8 cellular contexts compared by ENCODE assay signal in genomic region chr11:95231126-95231880, GRCh38. TPM values are rescaled to one million over a fixed set of nuclear protein-coding genes. Genes with fewer than 3 reads are reported as not detected.
DNase-seq lines count a peak whose midpoint lies in the region; FAIRE-seq and TF ChIP-seq lines count a peak whose summit lies in the region.

TSS of gene SESN3 (minus strand) at chr11:95231202. CDS start at chr11:95230860, 342 bp downstream.

- H3K27me3 ChIP-seq in neuron (ENCODE audit: insufficient read depth, low read length) = no peaks in the 10 kb centered on the region

- peak within 1 kb of the TSS; percentile 98 for H3K4me3 ChIP-seq in neuron (ENCODE audit: low read length)

- POLR2A ChIA-PET in HEK293T (lab: Yijun Ruan, JAX) = interaction anchor here (0.5 to 2.4 kb wide), 26 partner anchors 8 to 506 kb away, joined by 3 to 19 read pairs (median 4); partner anchors contain the start of genes ENDOD1 and SRSF8

- peak; percentile 98 for DNase-seq in GM03348 (ENCODE audit: low spot score)
- peak; percentile 90 for DNase-seq in HEK293T (ENCODE audit: extremely low spot score)
- DNase-seq in MV-4-11 (lab: John Stamatoyannopoulos, UW) = peak; percentile 100
- DNase-seq in SK-N-DZ (ENCODE audit: low spot score) = peak; percentile 100
- DNase-seq in activated naive CD4-positive, alpha-beta T cell treated with Interleukin-2 at 50 U/mL for 16 hours = peak; percentile 99
- DNase-seq in frontal cortex (ENCODE audit: low spot score in 2 of 2) = peak; percentile 84 to 85
- DNase-seq in stromal cell of bone marrow (ENCODE audit: low read depth) = peak; percentile 99

- CTCF ChIA-PET in HEK293T (lab: Yijun Ruan, JAX) = interaction anchor here (0.6 to 1.7 kb wide), 3 partner anchors 14 to 474 kb away, joined by 3 to 14 read pairs (median 3); no protein-coding TSS in a partner anchor

- peak; percentile 94 for FAIRE-seq in frontal cortex (lab: Jason Lieb, UNC)

- H2AFZ ChIP-seq in neuron (ENCODE audit: low read depth, low read length) = peak within 1 kb of the TSS; percentile 43

- no peaks in the 10 kb centered on the region for H3K36me3 ChIP-seq in neuron (ENCODE audit: insufficient read depth, low read length)

- no peaks in the 10 kb centered on the region for H3K9me3 ChIP-seq in neuron (ENCODE audit: low read length)

- peaks cover 17% of the 10 kb centered on the region for H3K4me1 ChIP-seq in neuron (ENCODE audit: insufficient read depth, low read length)

TF ChIP-seq in HEK293T, 16 proteins besides CTCF, POLR2A, EP300 and RAD21:
- TF ChIP-seq PKNOX1 (IDR thresholded peaks at IDR 0.05) = peak; percentile 44
- TF ChIP-seq SUZ12 (IDR thresholded peaks at IDR 0.05) = no peak
- no peak for TF ChIP-seq FOXM1 (IDR thresholded peaks at IDR 0.05; ENCODE audit: borderline replicate concordance)
- TF ChIP-seq HDGF (IDR thresholded peaks at IDR 0.05; ENCODE audit: borderline replicate concordance) = no peak
- TF ChIP-seq ZNF384 (IDR thresholded peaks at IDR 0.05) = no peak
- TF ChIP-seq LEF1 (IDR thresholded peaks at IDR 0.05; ENCODE audit: borderline replicate concordance) = no peak

RNA-seq across cellular contexts. Expression of gene SESN3, which starts in this region (rescaled TPM):
- 68.9 and 69.5 TPM in 2 replicates for polyA plus RNA-seq in SK-N-DZ (2014; cell fraction: cytosol; rRNA removed)
- 61.2 and 74.5 TPM in 2 replicates for polyA plus RNA-seq in SK-N-DZ (2014; cell fraction: nucleus; rRNA removed)
- total RNA-seq in frontal cortex = 62.4 TPM

Comparison
In these comparisons a context has a peak if more than half of its experiments do, and no peak if none do; other contexts are left out.
1. Peak in every context shown above with its lines: DNase-seq and H3K4me3 ChIP-seq.